22 cellular contexts compared by ENCODE assay signal in genomic region chr13:43284162-43284561, GRCh38.
DNase-seq lines count a peak whose midpoint lies in the region; ATAC-seq, FAIRE-seq and TF ChIP-seq lines count a peak whose summit lies in the region.
"Had no signal": no experiment of that assay in that cellular context is flagged by ENCODE, and none has a peak within 500 bp of the region (broad histone marks: within the 10 kb centered on the region; RNA-seq: fewer than 3 reads in every experiment).

No MANE protein-coding gene starts in this region.

- no peak for TF ChIP-seq CTCF in A549 (IDR thresholded peaks at IDR 0.05)

- no peak for DNase-seq in A549 (ENCODE audit: low read depth in 1 of 2, low spot score in 1 of 2)
- peak; percentile 40 for DNase-seq in M059J (ENCODE audit: low read depth)
- DNase-seq in astrocyte of the hippocampus (ENCODE audit: low read depth, low spot score) = peak; percentile 53
- peak; percentile 72 for DNase-seq in fibroblast of peridontal ligament (ENCODE audit: extremely low read depth)
- DNase-seq in T1000 (lab: John Stamatoyannopoulos, UW) = no peak
- DNase-seq in ecto neural progenitor cell (ENCODE audit: low spot score) = no peak
- DNase-seq: activated CD4-positive, alpha-beta T cell treated with anti-CD3 and anti-CD28 coated beads, Interleukin-2, amount 10 ng/mL, durations not matched to agents 7 days and 5 days; activated CD8-positive, alpha-beta memory T cell treated with anti-CD3 and anti-CD28 coated beads, Interleukin-2, amount 50 U/mL, for 48 hours; activated gamma-delta T cell; aorta; CD4-positive, alpha-beta memory T cell; DMS79; left colon; MM.1S; NCI-H187; NCI-H524 had no signal

- 11% methylated on average over 3 of the region's 3 CpGs for WGBS in A549 (ENCODE audit: missing lambda C conversion rate)

- peak overlapping the region; percentile 40 to 42; a peak in 3 of 6 replicates for H3K27ac ChIP-seq in A549

- H3K4me1 ChIP-seq in A549 = peaks cover 15% of the 10 kb centered on the region

- no peak for FAIRE-seq in A549 (lab: Jason Lieb, UNC)
- FAIRE-seq: A204.1, GM19239 had no signal

- no peak overlapping the region for H3K4me3 ChIP-seq in A549
- H3K4me3 ChIP-seq: esophagus muscularis mucosa had no signal

- H3K9me3 ChIP-seq in A549 = no peaks in the 10 kb centered on the region
- H3K9me3 ChIP-seq: esophagus muscularis mucosa had no signal

- TF ChIP-seq POLR2A in A549 (IDR thresholded peaks at IDR 0.05; ENCODE audit: low read length) = no peak

- ATAC-seq in A549 = no peak; a peak in 1 of 6 replicates
- no peak for ATAC-seq in GM18873 (IDR thresholded peaks at IDR 0.05; ENCODE audit: low FRiP score, unreplicated experiment)
- no peak for ATAC-seq in HG03342 (IDR thresholded peaks at IDR 0.05; ENCODE audit: unreplicated experiment)
- ATAC-seq: HCT116, left colon had no signal

- POLR2A ChIA-PET in A549 (lab: Yijun Ruan, JAX) = no interaction called here

- CTCF ChIA-PET in A549 (lab: Yijun Ruan, JAX) = no interaction called here

- no peak for TF ChIP-seq RAD21 in A549 (conservative IDR thresholded peaks at IDR 0.05 in 1 of 2, IDR thresholded peaks at IDR 0.05 in 1 of 2)

- peak overlapping the region; percentile 49 for H3K4me2 ChIP-seq in A549

- no peak for TF ChIP-seq EP300 in A549 (IDR thresholded peaks at IDR 0.05)

TF ChIP-seq in A549, 52 proteins besides CTCF, POLR2A, EP300 and RAD21:
- TF ChIP-seq MAFK (IDR thresholded peaks at IDR 0.05; ENCODE audit: partially characterized antibody) (peak; percentile 83), JUNB (IDR thresholded peaks at IDR 0.05) (0 out of 2 replicates have a peak, but pooled peaks have one; percentile 19), NR3C1 (IDR thresholded peaks at IDR 0.05) (no peak), RNF2 (IDR thresholded peaks at IDR 0.05; ENCODE audit: borderline replicate concordance, low read depth) (no peak), FOSL2 (IDR thresholded peaks at IDR 0.05) (no peak), FOSL2 (CRISPR knock-in tag; IDR thresholded peaks at IDR 0.05) (peak; percentile 26; the same call in 1 of the 2 replicates)
TF ChIP-seq in A549: peak in this region for 3.

Comparison
In these comparisons a context has a peak if more than half of its experiments do, and no peak if none do; other contexts are left out.
1. DNase-seq: peak in M059J (single experiment), astrocyte of the hippocampus (single experiment) and fibroblast of peridontal ligament (single experiment); none in A549 (0 of 2), T1000 (single experiment) and ecto neural progenitor cell (single experiment).